In the genomic region with DNA sequence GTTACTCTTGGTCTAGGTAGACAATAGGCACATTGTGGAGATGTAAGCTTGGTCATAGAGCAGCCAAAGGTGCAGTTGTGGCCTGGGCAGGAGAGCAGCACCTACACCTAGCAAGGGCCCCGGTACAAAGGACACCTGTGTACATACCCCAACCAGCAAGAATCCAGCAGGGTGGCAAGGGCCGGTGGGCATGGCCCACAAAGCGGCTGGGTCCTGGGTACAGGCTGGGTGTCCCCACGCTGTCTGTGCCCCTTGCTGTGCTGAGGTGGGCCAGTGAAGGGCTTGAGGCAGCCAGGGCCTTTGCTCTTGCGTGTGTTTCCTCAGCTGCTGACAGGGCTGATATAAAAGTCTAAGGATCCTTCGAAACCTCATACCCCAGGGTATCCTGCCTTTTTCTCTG, we compare ENCODE assay signal across 35 cellular contexts.
"Had no signal": no experiment of that assay in that cellular context is flagged by ENCODE, and none has a peak within 500 bp of the region (broad histone marks: within the 10 kb centered on the region; RNA-seq: fewer than 3 reads in every experiment).

No MANE protein-coding gene starts in this region.

- H3K9me3 Mint-ChIP-seq: activated B cell treated with CpG ODN at 0.5 μM for 24 hours; activated CD4-positive, alpha-beta memory T cell treated with anti-CD3 and anti-CD28 coated beads for 36 hours; activated naive CD8-positive, alpha-beta T cell treated with anti-CD3 and anti-CD28 coated beads for 36 hours; activated T-cell treated with anti-CD3 and anti-CD28 coated beads, Interleukin-2, amount 50 U/mL, for 72 hours; activated T-helper 17 cell treated with anti-CD3 and anti-CD28 coated beads, Interleukin-2, amount 50 U/mL, for 72 hours had no signal

- H3K27me3 Mint-ChIP-seq: activated B cell treated with CpG ODN at 0.5 μM for 24 hours; activated CD4-positive, alpha-beta memory T cell treated with anti-CD3 and anti-CD28 coated beads for 36 hours; activated CD8-positive, alpha-beta memory T cell treated with anti-CD3 and anti-CD28 coated beads, Interleukin-2, amount 10 ng/mL, durations not matched to agents 7 days and 5 days; activated naive CD8-positive, alpha-beta T cell treated with anti-CD3 and anti-CD28 coated beads for 36 hours; activated T-helper 17 cell treated with anti-CD3 and anti-CD28 coated beads, Interleukin-2, amount 50 U/mL, for 72 hours had no signal

- H3K4me3 Mint-ChIP-seq: activated B cell treated with CpG ODN at 0.5 μM for 24 hours; activated CD4-positive, alpha-beta memory T cell treated with anti-CD3 and anti-CD28 coated beads for 36 hours; activated CD8-positive, alpha-beta memory T cell treated with anti-CD3 and anti-CD28 coated beads, Interleukin-2, amount 10 ng/mL, durations not matched to agents 7 days and 5 days; activated naive CD8-positive, alpha-beta T cell treated with anti-CD3 and anti-CD28 coated beads for 36 hours; activated T-cell treated with anti-CD3 and anti-CD28 coated beads, Interleukin-2, amount 50 U/mL, for 72 hours; activated T-helper 17 cell treated with anti-CD3 and anti-CD28 coated beads, Interleukin-2, amount 50 U/mL, for 72 hours had no signal

- H3K36me3 Mint-ChIP-seq: activated CD4-positive, alpha-beta memory T cell treated with anti-CD3 and anti-CD28 coated beads for 36 hours; activated CD8-positive, alpha-beta memory T cell treated with anti-CD3 and anti-CD28 coated beads, Interleukin-2, amount 10 ng/mL, durations not matched to agents 7 days and 5 days; activated naive CD8-positive, alpha-beta T cell treated with anti-CD3 and anti-CD28 coated beads for 36 hours had no signal

- H3K4me1 Mint-ChIP-seq: activated CD8-positive, alpha-beta memory T cell treated with anti-CD3 and anti-CD28 coated beads, Interleukin-2, amount 10 ng/mL, durations not matched to agents 7 days and 5 days; activated naive CD8-positive, alpha-beta T cell treated with anti-CD3 and anti-CD28 coated beads for 36 hours; activated T-helper 17 cell treated with anti-CD3 and anti-CD28 coated beads, Interleukin-2, amount 50 U/mL, for 72 hours had no signal

- H3K27ac ChIP-seq: breast epithelium, KMS-11, PC-9, RWPE1, VCaP had no signal

- H3K4me1 ChIP-seq: breast epithelium had no signal

- H3K9ac ChIP-seq: KMS-11 had no signal

- H3K36me3 ChIP-seq: breast epithelium had no signal

- H3K4me3 ChIP-seq: breast epithelium, PC-9 had no signal

- H3K27ac Mint-ChIP-seq: activated B cell treated with CpG ODN at 0.5 μM for 24 hours; activated CD4-positive, alpha-beta memory T cell treated with anti-CD3 and anti-CD28 coated beads for 36 hours; activated CD8-positive, alpha-beta memory T cell treated with anti-CD3 and anti-CD28 coated beads, Interleukin-2, amount 10 ng/mL, durations not matched to agents 7 days and 5 days; activated naive CD8-positive, alpha-beta T cell treated with anti-CD3 and anti-CD28 coated beads for 36 hours; activated T-cell treated with anti-CD3 and anti-CD28 coated beads, Interleukin-2, amount 50 U/mL, for 72 hours; activated T-helper 17 cell treated with anti-CD3 and anti-CD28 coated beads, Interleukin-2, amount 50 U/mL, for 72 hours had no signal

- DNase-seq: activated B cell treated with CpG ODN at 0.5 μM for 24 hours; activated CD4-positive, alpha-beta memory T cell treated with anti-CD3 and anti-CD28 coated beads for 36 hours; activated CD4-positive, alpha-beta T cell treated with anti-CD3 and anti-CD28 coated beads for 4 hours; activated CD4-positive, alpha-beta T cell treated with anti-CD3 and anti-CD28 coated beads, Interleukin-2, amount 50 U/mL, for 1 hour; activated CD4-positive, CD25-positive, alpha-beta regulatory T cell treated with anti-CD3 and anti-CD28 coated beads, Interleukin-2, amount 50 U/mL, for 72 hours; activated CD8-positive, alpha-beta memory T cell treated with anti-CD3 and anti-CD28 coated beads, Interleukin-2, amount 10 ng/mL, durations not matched to agents 7 days and 5 days; activated effector memory CD4-positive, alpha-beta T cell treated with anti-CD3 and anti-CD28 coated beads, Interleukin-2, amount 50 U/mL, for 16 hours; activated naive CD4-positive, alpha-beta T cell; activated naive CD4-positive, alpha-beta T cell treated with anti-CD3 and anti-CD28 coated beads, Interleukin-2, amount 50 U/mL, for 16 hours; activated naive CD8-positive, alpha-beta T cell treated with anti-CD3 and anti-CD28 coated beads for 36 hours; activated T-cell treated with anti-CD3 and anti-CD28 coated beads, Interleukin-2, amount 50 U/mL, for 1 hour; activated T-cell treated with anti-CD3 and anti-CD28 coated beads, Interleukin-2, amount 50 U/mL, for 72 hours; amniotic stem cell; aorta; MM.1S; MV-4-11; NCI-H1092; NCI-H1436 treated with DMSO at 0.1 percent for 48 hours; NCI-H1694 treated with DMSO at 0.1 percent for 48 hours; NCI-H2029; NCI-H345; NCI-H748 treated with DMSO at 0.1 percent for 48 hours; NK-92 treated with Interleukin-12 subunit alpha and Interleukin-12 subunit beta, amount 100 ng/mL, for 24 hours; PC-9; SIG-M5; T-helper 1 cell; T-helper 2 cell; T-helper 9 cell had no signal

- ATAC-seq: activated CD8-positive, alpha-beta memory T cell treated with anti-CD3 and anti-CD28 coated beads, Interleukin-2, amount 10 ng/mL, durations not matched to agents 7 days and 5 days; activated T-cell treated with anti-CD3 and anti-CD28 coated beads, Interleukin-2, amount 50 U/mL, for 72 hours; activated T-helper 17 cell treated with anti-CD3 and anti-CD28 coated beads, Interleukin-2, amount 50 U/mL, for 72 hours; Right ventricle myocardium inferior; SK-N-SH treated with all-trans-retinoic acid at 6 μM for 48 hours had no signal
